In the genomic region with DNA sequence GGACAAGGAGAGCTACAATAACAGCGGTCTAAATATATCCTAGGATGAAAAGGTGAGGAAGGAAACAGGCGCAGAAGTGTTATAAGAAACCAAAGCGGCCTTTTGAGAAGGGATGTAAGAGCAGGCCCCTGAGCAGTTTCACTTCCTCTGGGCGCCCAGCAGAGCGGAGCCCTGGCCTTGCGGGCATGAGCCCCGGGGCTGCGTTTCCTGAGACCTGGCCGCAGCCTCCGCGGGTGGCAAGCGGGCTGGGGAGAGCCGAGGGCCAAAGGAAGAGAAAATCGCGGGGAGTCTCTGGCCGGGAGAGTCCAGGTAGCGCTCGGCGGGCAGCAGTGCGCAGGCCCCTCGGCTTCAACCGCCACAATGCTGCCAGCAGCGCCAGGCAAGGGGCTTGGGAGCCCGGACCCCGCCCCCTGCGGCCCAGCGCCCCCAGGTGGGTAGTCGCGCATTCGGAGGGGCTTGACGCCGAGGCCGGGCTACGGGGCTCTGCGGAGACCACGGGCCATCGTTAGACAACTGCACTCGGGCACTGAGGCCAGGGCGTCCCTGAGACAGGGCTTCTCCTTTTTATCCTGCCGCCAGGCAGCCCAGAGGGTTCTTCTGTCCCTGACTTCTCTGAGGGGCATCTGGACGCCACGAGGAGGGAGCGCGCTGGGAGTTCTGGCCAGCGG, we compare ENCODE assay signal across 9 cellular contexts. TPM values are rescaled to one million over a fixed set of nuclear protein-coding genes. Genes with fewer than 3 reads are reported as not detected.
DNase-seq lines count a peak whose midpoint lies in the region; ATAC-seq and TF ChIP-seq lines count a peak whose summit lies in the region.
"Had no signal": no experiment of that assay in that cellular context is flagged by ENCODE, and none has a peak within 500 bp of the region (broad histone marks: within the 10 kb centered on the region; RNA-seq: fewer than 3 reads in every experiment).

A gene with protein sequence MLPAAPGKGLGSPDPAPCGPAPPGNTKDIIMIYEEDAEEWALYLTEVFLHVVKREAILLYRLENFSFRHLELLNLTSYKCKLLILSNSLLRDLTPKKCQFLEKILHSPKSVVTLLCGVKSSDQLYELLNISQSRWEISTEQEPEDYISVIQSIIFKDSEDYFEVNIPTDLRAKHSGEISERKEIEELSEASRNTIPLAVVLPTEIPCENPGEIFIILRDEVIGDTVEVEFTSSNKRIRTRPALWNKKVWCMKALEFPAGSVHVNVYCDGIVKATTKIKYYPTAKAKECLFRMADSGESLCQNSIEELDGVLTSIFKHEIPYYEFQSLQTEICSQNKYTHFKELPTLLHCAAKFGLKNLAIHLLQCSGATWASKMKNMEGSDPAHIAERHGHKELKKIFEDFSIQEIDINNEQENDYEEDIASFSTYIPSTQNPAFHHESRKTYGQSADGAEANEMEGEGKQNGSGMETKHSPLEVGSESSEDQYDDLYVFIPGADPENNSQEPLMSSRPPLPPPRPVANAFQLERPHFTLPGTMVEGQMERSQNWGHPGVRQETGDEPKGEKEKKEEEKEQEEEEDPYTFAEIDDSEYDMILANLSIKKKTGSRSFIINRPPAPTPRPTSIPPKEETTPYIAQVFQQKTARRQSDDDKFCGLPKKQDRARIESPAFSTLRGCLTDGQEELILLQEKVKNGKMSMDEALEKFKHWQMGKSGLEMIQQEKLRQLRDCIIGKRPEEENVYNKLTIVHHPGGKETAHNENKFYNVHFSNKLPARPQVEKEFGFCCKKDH (plus strand): TSS at position 210 of the 668 bp plus-strand sequence. CDS start 151 bp downstream, at position 361.

- TF ChIP-seq POLR2A in Raji (IDR thresholded peaks at IDR 0.05; ENCODE audit: insufficient read depth, low read depth, low read length): 0 out of 2 replicates have a peak, but pooled peaks have one; percentile 23
- TF ChIP-seq POLR2A in body of pancreas (IDR thresholded peaks at IDR 0.05): peak in 2 of 3 donors; percentile 17 to 19
- TF ChIP-seq POLR2A in gastrocnemius medialis (IDR thresholded peaks at IDR 0.05): no peak

- peak; percentile 78 for DNase-seq in COLO668 (lab: John Stamatoyannopoulos, UW; ENCODE audit: unreplicated experiment)
- peak; percentile 32 to 58 (median 42) for DNase-seq in body of pancreas
- no peak for DNase-seq in gastrocnemius medialis
- no peak for DNase-seq in WERI-Rb-1

- peak within 1 kb of the TSS; percentile 41 for H3K9ac ChIP-seq in iPS-15b (ENCODE audit: low read depth, low read length)

- in situ Hi-C loops in gastrocnemius medialis (cut with MboI; ENCODE audit: low sequenced_read_pairs in 4 of 4): no loop called here

- ATAC-seq in GM19455 (IDR thresholded peaks at IDR 0.05; ENCODE audit: unreplicated experiment) (peak; percentile 100), HG03521 (IDR thresholded peaks at IDR 0.05; ENCODE audit: unreplicated experiment) (peak; percentile 100), body of pancreas (peak; percentile 77), gastrocnemius medialis (no peak)

- intact Hi-C loops in body of pancreas (cut with DNase I): no loop called here
- intact Hi-C loops in gastrocnemius medialis (cut with DNase I; ENCODE audit: low total_unique reads): no loop called here

- H3K4me3 ChIP-seq in body of pancreas: peak within 1 kb of the TSS in 1 of 2 donors; percentile 52
- H3K4me3 ChIP-seq in iPS-15b (ENCODE audit: low read depth, low read length): peak within 1 kb of the TSS; percentile 60
- H3K4me3 ChIP-seq in gastrocnemius medialis: peak within 1 kb of the TSS; percentile 39 to 59 (median 51)
- H3K4me3 ChIP-seq in WERI-Rb-1 (ENCODE audit: low read depth, low read length): no peak within 1 kb of the TSS

- H3K27ac ChIP-seq in body of pancreas (peak within 1 kb of the TSS in 3 of 4 donors; percentile 2 to 43 (median 16)), gastrocnemius medialis (no peak within 1 kb of the TSS), WERI-Rb-1 (no peak within 1 kb of the TSS)

- H3K27me3 ChIP-seq in body of pancreas (no peaks in the 10 kb centered on the region), iPS-15b (ENCODE audit: control insufficient read depth, insufficient read depth, low read length) (peaks cover 3% of the 10 kb centered on the region), gastrocnemius medialis (peaks cover 2 to 9% (median 8%) of the 10 kb centered on the region in 3 donors), WERI-Rb-1 (ENCODE audit: insufficient read depth, low read depth, severe bottlenecking) (no peaks in the 10 kb centered on the region)

- WGBS in body of pancreas, 2 donors: 4 to 11% methylated on average over 23 to 45 of the region's 45 CpGs

- H3K9me3 ChIP-seq in body of pancreas (no peaks in the 10 kb centered on the region), iPS-15b (ENCODE audit: control insufficient read depth, insufficient read depth, low read length) (no peaks in the 10 kb centered on the region), gastrocnemius medialis (no peaks in the 10 kb centered on the region), WERI-Rb-1 (ENCODE audit: severe bottlenecking) (no peaks in the 10 kb centered on the region)

- no peaks in the 10 kb centered on the region for H3K36me3 ChIP-seq in body of pancreas (replicated peaks in 1 of 2; ENCODE audit: insufficient read depth in 1 of 2, low read depth in 2 of 2)
- H3K36me3 ChIP-seq in iPS-15b (ENCODE audit: control insufficient read depth, insufficient read depth, low read length): no peaks in the 10 kb centered on the region
- H3K36me3 ChIP-seq in gastrocnemius medialis: no peaks in the 10 kb centered on the region
- no peaks in the 10 kb centered on the region for H3K36me3 ChIP-seq in WERI-Rb-1

- TF ChIP-seq CTCF in body of pancreas (IDR thresholded peaks at IDR 0.05) (no peak), gastrocnemius medialis (IDR thresholded peaks at IDR 0.05 in 4 of 5, conservative IDR thresholded peaks at IDR 0.05 in 1 of 5) (no peak), WERI-Rb-1 (IDR thresholded peaks at IDR 0.05; ENCODE audit: low read depth, low read length) (no peak)

- H3K4me1 ChIP-seq in body of pancreas: peaks cover 10% of the 10 kb centered on the region
- H3K4me1 ChIP-seq in iPS-15b (ENCODE audit: control insufficient read depth, insufficient read depth, low read length): no peaks in the 10 kb centered on the region
- H3K4me1 ChIP-seq in gastrocnemius medialis: no peaks in the 10 kb centered on the region

RNA-seq across cellular contexts. Expression of the gene that starts here (rescaled TPM):
- 1 to 10 TPM; 1.0 to 2.0 TPM for total RNA-seq in body of pancreas
- under 1 TPM; 0.10 to 0.91 (median 0.26) TPM for total RNA-seq in gastrocnemius medialis
- total RNA-seq: SK-MEL-5 had no signal

Comparison
In these comparisons a context has a peak if more than half of its experiments do, and no peak if none do; other contexts are left out.
1. DNase-seq: peak in COLO668 (single experiment) and body of pancreas (4 of 4); none in gastrocnemius medialis (0 of 2) and WERI-Rb-1 (single experiment).
2. ATAC-seq: peak in GM19455 (single experiment), HG03521 (single experiment) and body of pancreas (single experiment); none in gastrocnemius medialis (0 of 2).
3. POLR2A ChIP-seq: peak in Raji (single experiment) and body of pancreas (2 of 3); none in gastrocnemius medialis (0 of 2).
4. H3K27ac ChIP-seq: peak in body of pancreas (3 of 4); none in gastrocnemius medialis (0 of 4) and WERI-Rb-1 (single experiment).